In genomic region chr2:201071305-201072200, GRCh38 we compare ENCODE assay signal across 8 cellular contexts. TPM values are rescaled to one million over a fixed set of nuclear protein-coding genes. Genes with fewer than 3 reads are reported as not detected.
A peak's percentile ranks its signal among the peaks of the same experiment; 100 is the strongest.
DNase-seq lines count a peak whose midpoint lies in the region; ATAC-seq, FAIRE-seq and TF ChIP-seq lines count a peak whose summit lies in the region.

Gene HYCC2 (minus strand): TSS chr2:201071671. CDS start chr2:201024009, 47,662 bp downstream.
Gene NDUFB3 (plus strand): TSS chr2:201072001. CDS start chr2:201078883, 6,882 bp downstream.

- H3K27me3 ChIP-seq in OCI-LY1 (ENCODE audit: insufficient read depth, low read length) (no peaks in the 10 kb centered on the region), endothelial cell of umbilical vein (ENCODE audit: control insufficient read depth in 2 of 2, insufficient read depth in 2 of 2, low read length in 2 of 2) (no peaks in the 10 kb centered on the region)

- no peaks in the 10 kb centered on the region for H3K9me2 ChIP-seq in OCI-LY1 (ENCODE audit: low read depth, low read length)

- H2AFZ ChIP-seq in OCI-LY1 (ENCODE audit: low read length) = 0 out of 2 replicates have a peak within 1 kb of the TSS, but pooled peaks have one; percentile 29
- peak within 1 kb of the TSS; percentile 96 for H2AFZ ChIP-seq in endothelial cell of umbilical vein (ENCODE audit: low read depth, low read length)

- intact Hi-C loops in endothelial cell of umbilical vein (cut with micrococcal nuclease) = loop anchor here (1.0 to 5.0 kb wide), 5 partner anchors 46 to 359 kb away; partner anchors contain the start of gene ORC2

- H3K4me1 ChIP-seq in OCI-LY1 (ENCODE audit: insufficient read depth, low read length, severe bottlenecking) = peaks cover 48% of the 10 kb centered on the region
- peaks cover 34% of the 10 kb centered on the region for H3K4me1 ChIP-seq in endothelial cell of umbilical vein (ENCODE audit: control insufficient read depth, extremely low read depth, insufficient read depth, low read length)

- no peaks in the 10 kb centered on the region for H3K36me3 ChIP-seq in OCI-LY1 (ENCODE audit: insufficient read depth, low read length)
- no peaks in the 10 kb centered on the region for H3K36me3 ChIP-seq in endothelial cell of umbilical vein (ENCODE audit: control insufficient read depth in 2 of 2, extremely low read depth in 1 of 2, insufficient read depth in 2 of 2, low read length in 2 of 2)

- peak; percentile 90 for DNase-seq in DMS 273 treated with DMSO at 0.1 percent for 48 hours (lab: John Stamatoyannopoulos, UW)
- DNase-seq in HuH-7 (ENCODE audit: low spot score) = peak; percentile 93
- DNase-seq in activated CD8-positive, alpha-beta memory T cell treated with anti-CD3 and anti-CD28 coated beads, Interleukin-2, amount 50 U/mL, for 4 hours = peak; percentile 87
- DNase-seq in endothelial cell of umbilical vein (ENCODE audit: low read depth, low spot score) = peak; percentile 96
- peak; percentile 97 for DNase-seq in midbrain (lab: John Stamatoyannopoulos, UW)
- DNase-seq in stimulated activated CD8-positive, alpha-beta memory T cell treated with anti-CD3 and anti-CD28 coated beads, Interleukin-2, amount 100 ng/mL, for 1 hour (ENCODE audit: low read depth in 2 of 2) = peak; percentile 82 to 85

- H4K20me1 ChIP-seq in OCI-LY1 (ENCODE audit: insufficient read depth, low read length) = no peaks in the 10 kb centered on the region
- peaks cover 3% of the 10 kb centered on the region for H4K20me1 ChIP-seq in endothelial cell of umbilical vein (replicated peaks; ENCODE audit: control insufficient read depth, extremely low read depth, insufficient read depth, low read length)

- H3K4me3 ChIP-seq in OCI-LY1 (ENCODE audit: low read depth, low read length, poor library complexity, severe bottlenecking) (peak within 1 kb of the TSS; percentile 90), endothelial cell of umbilical vein (replicated peaks in 1 of 3; ENCODE audit: insufficient read depth in 1 of 3, low read depth in 1 of 3, low read length in 3 of 3) (peak within 1 kb of the TSS; percentile 94 to 99 (median 94))

- dilution Hi-C loops in endothelial cell of umbilical vein (cut with MboI; ENCODE audit: extremely low pct_ligation_motif_present, low sequenced_read_pairs) = no loop called here

- no peaks in the 10 kb centered on the region for H3K9me1 ChIP-seq in endothelial cell of umbilical vein (replicated peaks; ENCODE audit: control insufficient read depth, extremely low read depth, insufficient read depth, low read length)

- H3K4me2 ChIP-seq in OCI-LY1 (ENCODE audit: low read length) (peak within 1 kb of the TSS; percentile 89), endothelial cell of umbilical vein (ENCODE audit: insufficient read depth, low read length) (peak within 1 kb of the TSS; percentile 98)

- peak within 1 kb of the TSS; percentile 81 for H3K9ac ChIP-seq in OCI-LY1 (ENCODE audit: low read length)
- peak within 1 kb of the TSS; percentile 95 for H3K9ac ChIP-seq in endothelial cell of umbilical vein (replicated peaks; ENCODE audit: extremely low read depth, insufficient read depth, low read length)

- no peaks in the 10 kb centered on the region for H3F3A ChIP-seq in OCI-LY1 (ENCODE audit: insufficient read depth, low read length)

- BruUV-seq in endothelial cell of umbilical vein (replicated peaks; lab: Mats Ljungman, UMichigan) = no TSS peak

- H3K79me2 ChIP-seq in OCI-LY1 (ENCODE audit: insufficient read depth, low read length) (peaks cover 84% of the 10 kb centered on the region), endothelial cell of umbilical vein (ENCODE audit: control insufficient read depth, insufficient read depth, low read length) (peaks cover 69% of the 10 kb centered on the region)

- TF ChIP-seq POLR2A in endothelial cell of umbilical vein (IDR thresholded peaks at IDR 0.05; ENCODE audit: low read depth, low read length) = peak; percentile 38

- H3K9me3 ChIP-seq in OCI-LY1 (ENCODE audit: low read length) (no peaks in the 10 kb centered on the region), endothelial cell of umbilical vein (replicated peaks; ENCODE audit: control insufficient read depth, insufficient read depth, low read length) (no peaks in the 10 kb centered on the region)

- H3K27ac ChIP-seq in OCI-LY1 (ENCODE audit: low read depth, low read length, poor library complexity, severe bottlenecking) (peak within 1 kb of the TSS; percentile 73), endothelial cell of umbilical vein (ENCODE audit: insufficient read depth, low read depth, low read length) (peak within 1 kb of the TSS; percentile 94)

- CTCF ChIA-PET in endothelial cell of umbilical vein (lab: Charles Lee) = interaction anchor here (0.8 to 3.9 kb wide), 6 partner anchors 82 to 170 kb away, joined by 3 to 33 read pairs (median 5); no protein-coding TSS in a partner anchor

- peak; percentile 79 for FAIRE-seq in endothelial cell of umbilical vein (lab: Jason Lieb, UNC)

- TF ChIP-seq CTCF in OCI-LY1 (IDR thresholded peaks at IDR 0.05; ENCODE audit: low read length) (peak; percentile 40; the same call in 1 of the 2 replicates), endothelial cell of umbilical vein (IDR thresholded peaks at IDR 0.05; ENCODE audit: extremely low read depth in 1 of 2, insufficient read depth in 1 of 2, low read depth in 1 of 2, low read length in 2 of 2) (no peak)

- peak; percentile 97 for ATAC-seq in GM21515 (IDR thresholded peaks at IDR 0.05; ENCODE audit: unreplicated experiment)

- POLR2A ChIA-PET in endothelial cell of umbilical vein (lab: Charles Lee) = no interaction called here

TF ChIP-seq in endothelial cell of umbilical vein, 7 proteins besides CTCF, POLR2A, EP300 and RAD21:
- TF ChIP-seq GATA2 (IDR thresholded peaks at IDR 0.05; ENCODE audit: insufficient read depth, insufficient read length, low read depth, low read length) = no peak
- TF ChIP-seq POLR2AphosphoS5 (IDR thresholded peaks at IDR 0.05; ENCODE audit: insufficient read depth, low read depth, low read length) = peak; percentile 34

RNA-seq across cellular contexts. Expression of gene HYCC2, which starts in this region (rescaled TPM):
- 20.3 and 21.2 TPM in 2 replicates for total RNA-seq in endothelial cell of umbilical vein
- polyA plus RNA-seq in endothelial cell of umbilical vein = 2.4 and 3.0 TPM in 2 replicates
- 2.2 and 2.4 TPM in 2 replicates for polyA plus RNA-seq in endothelial cell of umbilical vein (2011; cell fraction: cytosol; rRNA removed)
- polyA plus RNA-seq in endothelial cell of umbilical vein (2011; cell fraction: nucleus; rRNA removed) = 12.7 and 15.7 TPM in 2 replicates
- polyA plus RNA-seq in endothelial cell of umbilical vein (2012) = 5.3 and 6.0 TPM in 2 replicates
- 16.8 and 18.2 TPM in 2 replicates for polyA minus RNA-seq in endothelial cell of umbilical vein
- 5.9 TPM for polyA minus RNA-seq in endothelial cell of umbilical vein (2011; cell fraction: cytosol; rRNA and poly(A)+ RNA removed)
- 35.0 and 53.9 TPM in 2 replicates for polyA minus RNA-seq in endothelial cell of umbilical vein (2011; cell fraction: nucleus; rRNA and poly(A)+ RNA removed)

RNA-seq across cellular contexts. Expression of gene NDUFB3, which starts in this region (rescaled TPM):
- total RNA-seq in endothelial cell of umbilical vein = 96.7 and 101 TPM in 2 replicates
- 41.8 and 65.6 TPM in 2 replicates for polyA plus RNA-seq in endothelial cell of umbilical vein
- polyA plus RNA-seq in endothelial cell of umbilical vein (2011; cell fraction: cytosol; rRNA removed) = 73.5 and 94.3 TPM in 2 replicates
- polyA plus RNA-seq in endothelial cell of umbilical vein (2011; cell fraction: nucleus; rRNA removed) = 23.2 and 36.0 TPM in 2 replicates
- polyA plus RNA-seq in endothelial cell of umbilical vein (2012) = 106 and 132 TPM in 2 replicates
- 13.7 and 26.9 TPM in 2 replicates for polyA minus RNA-seq in endothelial cell of umbilical vein
- 12.1 TPM for polyA minus RNA-seq in endothelial cell of umbilical vein (2011; cell fraction: cytosol; rRNA and poly(A)+ RNA removed)
- polyA minus RNA-seq in endothelial cell of umbilical vein (2011; cell fraction: nucleus; rRNA and poly(A)+ RNA removed) = 5.7 and 5.8 TPM in 2 replicates

Comparison
In these comparisons a context has a peak if more than half of its experiments do, and no peak if none do; other contexts are left out.
1. Peak in every context shown above with its lines: DNase-seq, ATAC-seq, H3K4me3 ChIP-seq and H3K27ac ChIP-seq.